ENCODE assay signal across 20 cellular contexts in genomic region chr20:46158476-46158987, GRCh38. TPM values are rescaled to one million over a fixed set of nuclear protein-coding genes. Genes with fewer than 3 reads are reported as not detected.
DNase-seq lines count a peak whose midpoint lies in the region; FAIRE-seq and TF ChIP-seq lines count a peak whose summit lies in the region.
"Had no signal": no experiment of that assay in that cellular context is flagged by ENCODE, and none has a peak within 500 bp of the region (broad histone marks: within the 10 kb centered on the region; RNA-seq: fewer than 3 reads in every experiment).

No MANE protein-coding gene starts in this region.

- H3K4me3 ChIP-seq in spleen = no peak overlapping the region
- H3K4me3 ChIP-seq in left ventricle myocardium inferior = no peak overlapping the region
- H3K4me3 ChIP-seq: HAP-1 had no signal

- TF ChIP-seq POLR2A in spleen (IDR thresholded peaks at IDR 0.05) = no peak

- no peak for FAIRE-seq in D721Med (lab: Jason Lieb, UNC)
- FAIRE-seq: GM19239, H1, HepG2, HTR-8/SVneo had no signal

- H3K27ac ChIP-seq in spleen (no peak overlapping the region), left ventricle myocardium inferior (replicated peaks) (no peak overlapping the region)
- H3K27ac ChIP-seq: C4-2B had no signal

- H3K4me1 ChIP-seq in spleen (no peaks in the 10 kb centered on the region), left ventricle myocardium inferior (no peaks in the 10 kb centered on the region)
- H3K4me1 ChIP-seq: HAP-1 had no signal

- H3K9me3 ChIP-seq in spleen (no peaks in the 10 kb centered on the region), left ventricle myocardium inferior (replicated peaks) (no peaks in the 10 kb centered on the region)
- H3K9me3 ChIP-seq: HAP-1 had no signal

- peaks cover 21% of the 10 kb centered on the region for H3K27me3 Mint-ChIP-seq in glutamatergic neuron (ENCODE audit: unreplicated experiment)

- intact Hi-C loops in spleen (cut with DNase I; ENCODE audit: low total_unique reads) = no loop called here
- intact Hi-C loops in left ventricle myocardium inferior (cut with micrococcal nuclease) = no loop called here

- H3K36me3 ChIP-seq in spleen (no peaks in the 10 kb centered on the region), left ventricle myocardium inferior (no peaks in the 10 kb centered on the region)
- H3K36me3 ChIP-seq: HAP-1 had no signal

- DNase-seq in D721Med (ENCODE audit: insufficient read length, low spot score) (peak; percentile 90), NCI-H82 treated with DMSO at 0.1 percent for 48 hours (lab: John Stamatoyannopoulos, UW; ENCODE audit: unreplicated experiment) (peak; percentile 56), glutamatergic neuron (no peak), spleen (peak; percentile 17), left ventricle myocardium inferior (no peak), kidney tubule cell (ENCODE audit: low spot score) (no peak), HuH-7 (ENCODE audit: low spot score) (no peak)
- DNase-seq: ACHN; CD8-positive, alpha-beta T cell; COR-L47; DMS53; GF-D8; HFFc6 had no signal

- H3K36me3 Mint-ChIP-seq in glutamatergic neuron (ENCODE audit: unreplicated experiment) = no peaks in the 10 kb centered on the region
- H3K36me3 Mint-ChIP-seq: CD8-positive, alpha-beta T cell had no signal

- H3K4me1 Mint-ChIP-seq in glutamatergic neuron (ENCODE audit: low read depth, unreplicated experiment) = peaks cover 36% of the 10 kb centered on the region

- H3K4me3 Mint-ChIP-seq in glutamatergic neuron (ENCODE audit: unreplicated experiment) = peak overlapping the region; percentile 59
- H3K4me3 Mint-ChIP-seq: CD8-positive, alpha-beta T cell; HFFc6 had no signal

- WGBS in spleen, 5 donors = 38 to 62% (median 43%) methylated on average over 5 of the region's 5 CpGs

- no peak overlapping the region for H3K27ac Mint-ChIP-seq in glutamatergic neuron (ENCODE audit: unreplicated experiment)
- H3K27ac Mint-ChIP-seq: CD8-positive, alpha-beta T cell; HFFc6 had no signal

- no peak for TF ChIP-seq CTCF in D721Med (IDR thresholded peaks at IDR 0.05; ENCODE audit: insufficient read depth, missing control alignments)
- TF ChIP-seq CTCF in glutamatergic neuron (IDR thresholded peaks at IDR 0.05; ENCODE audit: partially characterized antibody, unreplicated experiment) = no peak
- TF ChIP-seq CTCF in spleen (IDR thresholded peaks at IDR 0.05 in 8 of 11, conservative IDR thresholded peaks at IDR 0.05 in 3 of 11) = no peak
- TF ChIP-seq CTCF in left ventricle myocardium inferior (IDR thresholded peaks at IDR 0.05; ENCODE audit: borderline replicate concordance) = no peak

- H3K9me3 Mint-ChIP-seq in glutamatergic neuron (ENCODE audit: unreplicated experiment) = peaks cover 8% of the 10 kb centered on the region
- H3K9me3 Mint-ChIP-seq: CD8-positive, alpha-beta T cell; HFFc6 had no signal

- H3K27me3 ChIP-seq in spleen (replicated peaks in 1 of 7) (peaks cover 0 to 63% (median 5%) of the 10 kb centered on the region in 7 donors), left ventricle myocardium inferior (ENCODE audit: low read depth) (peaks cover 100% of the 10 kb centered on the region)

RNA-seq across cellular contexts. Expression of gene CD40, which starts 40.4 kb away (rescaled TPM):
- total RNA-seq in glutamatergic neuron (ENCODE audit: unreplicated experiment) (1.2 TPM), spleen (10 to 100 TPM; 30.7 to 70.3 (median 44.2) TPM), left ventricle myocardium inferior (6.8 TPM)
- polyA plus RNA-seq in spleen = 100 to 1,000 TPM in 1 of 3 donors, 10 to 100 TPM in 2; 66.1 to 108 (median 68.7) TPM
- total RNA-seq: A172 had no signal

Comparison
In these comparisons a context has a peak if more than half of its experiments do, and no peak if none do; other contexts are left out.
1. DNase-seq: peak in D721Med (single experiment), NCI-H82 treated with DMSO at 0.1 percent for 48 hours (single experiment) and spleen (single experiment); none in glutamatergic neuron (single experiment), left ventricle myocardium inferior (single experiment), kidney tubule cell (single experiment) and HuH-7 (single experiment).